ENCODE assay signal across 12 cellular contexts in the genomic region with DNA sequence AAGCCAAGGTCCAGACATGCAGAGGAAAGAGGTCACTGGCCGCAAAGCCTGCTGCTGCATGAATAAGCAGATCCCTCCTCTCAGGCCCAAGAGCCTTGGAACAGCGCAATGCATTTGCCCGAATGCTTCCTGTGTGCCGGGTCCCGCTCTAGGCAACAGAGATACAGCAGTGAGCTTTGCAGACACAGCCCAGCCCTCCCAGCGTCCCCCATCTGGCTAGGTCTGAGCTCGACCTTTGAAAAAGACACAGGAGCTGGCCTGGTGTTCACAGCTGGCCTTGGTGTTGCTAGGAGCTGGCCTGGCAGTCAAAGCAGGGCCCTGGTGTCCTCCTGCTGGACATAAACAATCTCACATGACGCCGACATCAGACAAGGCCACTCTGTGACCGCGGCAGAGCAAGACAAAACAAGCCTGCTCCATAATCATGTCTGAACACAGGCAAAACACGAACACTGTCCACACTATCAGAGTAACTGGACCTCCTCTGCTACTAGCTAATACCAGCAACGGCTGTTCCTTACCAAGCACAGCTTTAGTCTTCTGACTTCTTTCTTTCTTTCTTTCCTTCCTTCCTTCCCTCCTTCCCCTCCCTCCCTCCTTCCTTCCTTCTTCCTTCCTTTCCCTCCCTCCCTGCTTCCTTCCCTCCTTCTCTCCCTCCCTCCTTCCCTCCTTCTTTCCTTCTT. TPM values are rescaled to one million over a fixed set of nuclear protein-coding genes. Genes with fewer than 3 reads are reported as not detected.
DNase-seq lines count a peak whose midpoint lies in the region; ATAC-seq and TF ChIP-seq lines count a peak whose summit lies in the region.
"Had no signal": no experiment of that assay in that cellular context is flagged by ENCODE, and none has a peak within 500 bp of the region (broad histone marks: within the 10 kb centered on the region; RNA-seq: fewer than 3 reads in every experiment).

No MANE protein-coding gene starts in this region.

- TF ChIP-seq EP300 in gastroesophageal sphincter (IDR thresholded peaks at IDR 0.05) (no peak), neural cell (conservative IDR thresholded peaks at IDR 0.05; ENCODE audit: poor library complexity, severe bottlenecking) (no peak)

- H3K4me1 ChIP-seq in gastroesophageal sphincter: peaks cover 0 to 21% (median under 1%) of the 10 kb centered on the region in 3 donors

- H3K4me3 Mint-ChIP-seq in effector memory CD8-positive, alpha-beta T cell: no peak overlapping the region
- H3K4me3 Mint-ChIP-seq in stimulated activated naive B cell treated with anti-CD40 and anti-IgM and Interleukin-4, amounts not matched to agents 10 μg/mL and 1 μg/mL and 100 μg/mL, for 72 hours: no peak overlapping the region

- peak in 2 of 4 experiments; percentile 30 to 31 for TF ChIP-seq CTCF in gastroesophageal sphincter (IDR thresholded peaks at IDR 0.05)
- no peak for TF ChIP-seq CTCF in neural cell (IDR thresholded peaks at IDR 0.05; ENCODE audit: poor library complexity, severe bottlenecking)

- peaks cover 6 to 9% of the 10 kb centered on the region in 2 donors for H3K4me1 Mint-ChIP-seq in effector memory CD8-positive, alpha-beta T cell (ENCODE audit: low read depth in 2 of 2)
- H3K4me1 Mint-ChIP-seq in stimulated activated naive B cell treated with anti-CD40 and anti-IgM and Interleukin-4, amounts not matched to agents 10 μg/mL and 1 μg/mL and 100 μg/mL, for 72 hours: peaks cover 6 to 8% of the 10 kb centered on the region in 2 donors

- no peaks in the 10 kb centered on the region for H4K20me1 ChIP-seq in neural cell (ENCODE audit: insufficient read depth)

- H3K27me3 ChIP-seq in gastroesophageal sphincter: no peaks in the 10 kb centered on the region
- H3K27me3 ChIP-seq in neural cell (ENCODE audit: insufficient read depth, low read depth, low read length): no peaks in the 10 kb centered on the region

- H3K9me2 ChIP-seq in neural cell (ENCODE audit: insufficient read depth, low read length): no peaks in the 10 kb centered on the region

- peak; percentile 55 for ATAC-seq in gastroesophageal sphincter
- no peak for ATAC-seq in effector memory CD8-positive, alpha-beta T cell (replicated peaks)
- no peak for ATAC-seq in GM18907 (IDR thresholded peaks at IDR 0.05; ENCODE audit: unreplicated experiment)
- ATAC-seq in stimulated activated naive B cell treated with anti-CD40 and anti-IgM and Interleukin-4, amounts not matched to agents 10 μg/mL and 1 μg/mL and 100 μg/mL, for 72 hours (replicated peaks): no peak

- no peaks in the 10 kb centered on the region for H3K9me3 Mint-ChIP-seq in effector memory CD8-positive, alpha-beta T cell
- no peaks in the 10 kb centered on the region for H3K9me3 Mint-ChIP-seq in stimulated activated naive B cell treated with anti-CD40 and anti-IgM and Interleukin-4, amounts not matched to agents 10 μg/mL and 1 μg/mL and 100 μg/mL, for 72 hours

- TF ChIP-seq POLR2A in gastroesophageal sphincter (IDR thresholded peaks at IDR 0.05): no peak

- peak overlapping the region in 3 of 4 donors; percentile 52 to 79 (median 71) for H3K27ac ChIP-seq in gastroesophageal sphincter
- peak overlapping the region; percentile 32 for H3K27ac ChIP-seq in neural cell (ENCODE audit: low read length)
- H3K27ac ChIP-seq: 22Rv1, VCaP had no signal

- TF ChIP-seq RAD21 in neural cell (conservative IDR thresholded peaks at IDR 0.05): no peak

- H3K79me2 ChIP-seq in neural cell (replicated peaks; ENCODE audit: insufficient read depth, low read length): no peaks in the 10 kb centered on the region

- H3K9me3 ChIP-seq in gastroesophageal sphincter (no peaks in the 10 kb centered on the region), neural cell (ENCODE audit: low read length) (no peaks in the 10 kb centered on the region)

- peaks cover 30 to 39% of the 10 kb centered on the region in 2 donors for H3K27me3 Mint-ChIP-seq in effector memory CD8-positive, alpha-beta T cell
- peaks cover 39 to 48% of the 10 kb centered on the region in 2 donors for H3K27me3 Mint-ChIP-seq in stimulated activated naive B cell treated with anti-CD40 and anti-IgM and Interleukin-4, amounts not matched to agents 10 μg/mL and 1 μg/mL and 100 μg/mL, for 72 hours

- H3K36me3 ChIP-seq in gastroesophageal sphincter (no peaks in the 10 kb centered on the region), neural cell (ENCODE audit: insufficient read depth, low read length) (no peaks in the 10 kb centered on the region)

- peaks cover 2% of the 10 kb centered on the region for H3K36me3 Mint-ChIP-seq in effector memory CD8-positive, alpha-beta T cell (ENCODE audit: insufficient read depth)
- no peaks in the 10 kb centered on the region for H3K36me3 Mint-ChIP-seq in stimulated activated naive B cell treated with anti-CD40 and anti-IgM and Interleukin-4, amounts not matched to agents 10 μg/mL and 1 μg/mL and 100 μg/mL, for 72 hours

- H3K9ac ChIP-seq in neural cell (ENCODE audit: low read length): peak overlapping the region; percentile 4

- H3K4me2 ChIP-seq in neural cell (ENCODE audit: low read length): no peak overlapping the region

- DNase-seq in DMS53 (lab: John Stamatoyannopoulos, UW) (peak; percentile 38), DMS53 treated with DMSO at 0.1 percent for 48 hours (lab: John Stamatoyannopoulos, UW; ENCODE audit: unreplicated experiment) (no peak), ureter (ENCODE audit: low spot score) (peak; percentile 75)
- DNase-seq in effector memory CD8-positive, alpha-beta T cell: no peak
- no peak for DNase-seq in stimulated activated naive B cell treated with anti-CD40 and anti-IgM and Interleukin-4, amounts not matched to agents 10 μg/mL and 1 μg/mL and 100 μg/mL, for 72 hours
- DNase-seq: NCI-H1092 treated with DMSO at 0.1 percent for 48 hours, small intestine had no signal

- H3K27ac Mint-ChIP-seq in effector memory CD8-positive, alpha-beta T cell: no peak overlapping the region
- no peak overlapping the region for H3K27ac Mint-ChIP-seq in stimulated activated naive B cell treated with anti-CD40 and anti-IgM and Interleukin-4, amounts not matched to agents 10 μg/mL and 1 μg/mL and 100 μg/mL, for 72 hours

- 20 to 21% methylated on average over 6 to 10 of the region's 13 CpGs for WGBS in gastroesophageal sphincter (ENCODE audit: low coverage in 1 of 2), 2 donors

- peak overlapping the region in 1 of 2 donors; percentile 14 for H3K4me3 ChIP-seq in gastroesophageal sphincter
- no peak overlapping the region for H3K4me3 ChIP-seq in neural cell (ENCODE audit: low read length)

- no peaks in the 10 kb centered on the region for H3F3A ChIP-seq in neural cell (ENCODE audit: insufficient read depth, low read length, poor library complexity, severe bottlenecking)

- no peak overlapping the region for H2AFZ ChIP-seq in neural cell (ENCODE audit: low read depth, low read length)

TF ChIP-seq in neural cell, 6 proteins besides CTCF, POLR2A, EP300 and RAD21:
- TF ChIP-seq EZH2 (IDR thresholded peaks at IDR 0.05; ENCODE audit: borderline replicate concordance, insufficient read depth, low read length, poor library complexity, severe bottlenecking): no peak
- peak; percentile 15 for TF ChIP-seq POLR2AphosphoS5 (IDR thresholded peaks at IDR 0.05)

RNA-seq across cellular contexts. Expression of a gene that starts 5.7 kb away (rescaled TPM):
- total RNA-seq in gastroesophageal sphincter (1 to 10 TPM; 1.0 to 3.1 (median 1.9) TPM), ureter (7.8 TPM)
- 1.2 and 1.3 TPM in 2 replicates for polyA plus RNA-seq in neural cell
- 0.81 and 0.97 TPM in 2 replicates for polyA minus RNA-seq in neural cell

RNA-seq across cellular contexts. Expression of a gene that starts 21.3 kb away (rescaled TPM):
- total RNA-seq in gastroesophageal sphincter: 100 to 1,000 TPM in 2 of 4 donors, 10 to 100 TPM in 2; 63.9 to 153 (median 98.7) TPM
- polyA plus RNA-seq in neural cell: 14.6 and 22.0 TPM in 2 replicates
- 25.8 and 29.5 TPM in 2 replicates for polyA minus RNA-seq in neural cell
- 34.3 TPM for total RNA-seq in ureter

RNA-seq across cellular contexts. Expression of a gene that starts 27.9 kb away (rescaled TPM):
- 10 to 100 TPM in 3 of 4 donors, 1 to 10 TPM in 1; 7.4 to 18.4 (median 17.5) TPM for total RNA-seq in gastroesophageal sphincter
- polyA plus RNA-seq in neural cell: 16.9 and 20.6 TPM in 2 replicates
- polyA minus RNA-seq in neural cell: 10.8 and 11.0 TPM in 2 replicates
- total RNA-seq in ureter: 20.0 TPM

RNA-seq across cellular contexts. Expression of a gene that starts 41.0 kb away (rescaled TPM):
- total RNA-seq in gastroesophageal sphincter (100 to 1,000 TPM in 1 of 4 donors, 10 to 100 TPM in 3; 54.9 to 111 (median 75.2) TPM), ureter (79.5 TPM)
- 10.8 and 25.0 TPM in 2 replicates for polyA plus RNA-seq in neural cell
- polyA minus RNA-seq in neural cell: 28.4 and 33.8 TPM in 2 replicates

Comparison
In these comparisons a context has a peak if more than half of its experiments do, and no peak if none do; other contexts are left out.
1. DNase-seq: peak in DMS53 (single experiment) and ureter (single experiment); none in DMS53 treated with DMSO at 0.1 percent for 48 hours (single experiment), effector memory CD8-positive, alpha-beta T cell (0 of 3) and stimulated activated naive B cell treated with anti-CD40 and anti-IgM and Interleukin-4, amounts not matched to agents 10 μg/mL and 1 μg/mL and 100 μg/mL, for 72 hours (single experiment).